In the genomic region with DNA sequence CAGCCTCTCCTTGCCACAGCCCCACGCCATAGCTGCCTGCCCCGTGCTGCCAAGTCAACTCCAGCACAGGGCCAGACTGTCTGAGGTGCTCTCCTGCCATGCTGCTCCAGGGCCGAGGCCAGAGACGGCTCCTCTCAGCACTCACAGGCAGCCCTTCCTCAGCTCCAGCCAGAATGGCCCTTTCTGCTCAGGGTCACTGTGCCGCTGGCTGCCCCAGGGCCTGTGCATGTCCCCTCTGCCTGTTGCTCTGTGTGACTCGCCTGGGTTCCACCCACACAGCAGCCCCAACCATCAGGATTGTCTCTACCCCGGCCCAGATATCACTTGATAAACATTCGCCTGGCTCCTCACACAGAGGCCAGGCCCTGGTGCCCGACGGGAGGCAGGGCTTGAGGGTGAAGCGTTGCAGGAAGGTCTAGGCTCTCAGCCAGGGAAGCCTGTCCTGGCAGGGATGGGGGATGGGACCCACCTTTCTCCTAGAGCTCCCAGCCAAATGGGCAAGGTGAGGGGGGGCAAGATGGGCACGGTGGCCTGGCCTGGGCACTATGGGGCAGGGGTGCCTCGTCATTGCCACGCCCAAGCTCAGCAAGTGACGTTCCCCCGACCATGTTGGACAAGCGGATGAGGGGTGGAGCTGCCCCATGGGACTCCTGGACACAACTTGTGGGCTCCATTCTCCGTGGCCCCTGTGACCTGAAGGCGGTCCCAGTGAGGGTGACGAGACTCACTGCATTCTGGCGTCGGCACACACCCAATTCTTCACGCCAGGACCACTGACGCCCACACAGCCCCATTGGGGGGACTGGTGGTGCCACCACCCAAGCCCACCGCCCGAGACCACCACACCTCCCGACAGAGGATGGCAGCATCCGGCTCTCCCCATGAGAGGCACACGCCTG, we compare ENCODE assay signal across 28 cellular contexts. TPM values are rescaled to one million over a fixed set of nuclear protein-coding genes. Genes with fewer than 3 reads are reported as not detected.
DNase-seq lines count a peak whose midpoint lies in the region; ATAC-seq, FAIRE-seq and TF ChIP-seq lines count a peak whose summit lies in the region.
"Had no signal": no experiment of that assay in that cellular context is flagged by ENCODE, and none has a peak within 500 bp of the region (broad histone marks: within the 10 kb centered on the region; RNA-seq: fewer than 3 reads in every experiment).

No MANE protein-coding gene starts in this region.

- no peaks in the 10 kb centered on the region for H3K27me3 Mint-ChIP-seq in activated naive CD8-positive, alpha-beta T cell treated with anti-CD3 and anti-CD28 coated beads, Interleukin-2, amount 50 U/mL, for 24 hours
- no peaks in the 10 kb centered on the region for H3K27me3 Mint-ChIP-seq in activated naive CD8-positive, alpha-beta T cell treated with anti-CD3 and anti-CD28 coated beads for 36 hours
- H3K27me3 Mint-ChIP-seq: activated CD4-positive, alpha-beta memory T cell treated with anti-CD3 and anti-CD28 coated beads for 36 hours had no signal

- H3K4me1 Mint-ChIP-seq in activated naive CD8-positive, alpha-beta T cell treated with anti-CD3 and anti-CD28 coated beads, Interleukin-2, amount 50 U/mL, for 24 hours: no peaks in the 10 kb centered on the region
- peaks cover 2% of the 10 kb centered on the region for H3K4me1 Mint-ChIP-seq in activated naive CD8-positive, alpha-beta T cell treated with anti-CD3 and anti-CD28 coated beads for 36 hours

- no peak overlapping the region for H2BK120ac ChIP-seq in H1 (replicated peaks; ENCODE audit: low read depth, low read length)
- no peak overlapping the region for H2BK120ac ChIP-seq in mesenchymal stem cell (ENCODE audit: low read depth, low read length)

- no peak overlapping the region for H2BK15ac ChIP-seq in H1 (ENCODE audit: low read length)
- no peak overlapping the region for H2BK15ac ChIP-seq in mesenchymal stem cell (ENCODE audit: low read depth, poor library complexity, severe bottlenecking)

- no peak for TF ChIP-seq EP300 in H1 (IDR thresholded peaks at IDR 0.05; ENCODE audit: borderline replicate concordance in 1 of 2, low read depth in 2 of 2, low read length in 2 of 2)

- no peak overlapping the region for H3K18ac ChIP-seq in H1 (ENCODE audit: extremely low read depth, low read length)
- H3K18ac ChIP-seq in mesenchymal stem cell (ENCODE audit: low read depth in 1 of 2, low read length in 2 of 2): no peak overlapping the region

- no peak overlapping the region for H3K14ac ChIP-seq in H1 (ENCODE audit: insufficient read length)
- peak overlapping the region in 1 of 2 experiments; percentile 13 for H3K14ac ChIP-seq in mesenchymal stem cell (ENCODE audit: low read length in 2 of 2)

- TF ChIP-seq CTCF in H1 (IDR thresholded peaks at IDR 0.05; ENCODE audit: control extremely low read depth in 1 of 3, insufficient read depth in 1 of 3, low read depth in 1 of 3, low read length in 3 of 3) (no peak), thyroid gland (IDR thresholded peaks at IDR 0.05) (no peak)

- no peaks in the 10 kb centered on the region for H3K79me2 ChIP-seq in H1 (ENCODE audit: control insufficient read depth in 1 of 2, insufficient read depth in 2 of 2, low read length in 2 of 2)

- H3K36me3 ChIP-seq in H1 (ENCODE audit: control insufficient read depth in 2 of 4, insufficient read depth in 4 of 4, low read length in 3 of 4) (no peaks in the 10 kb centered on the region; a peak in 2 of 8 replicates), mesenchymal stem cell (ENCODE audit: control insufficient read depth in 1 of 2, insufficient read depth in 2 of 2, low read depth in 1 of 2, low read length in 2 of 2) (peaks cover 55 to 75% of the 10 kb centered on the region in 2 experiments), thyroid gland (peaks cover 11 to 16% of the 10 kb centered on the region in 2 donors)
- H3K36me3 ChIP-seq: MG63 had no signal

- no peaks in the 10 kb centered on the region for H3K9me3 Mint-ChIP-seq in activated naive CD8-positive, alpha-beta T cell treated with anti-CD3 and anti-CD28 coated beads, Interleukin-2, amount 50 U/mL, for 24 hours
- no peaks in the 10 kb centered on the region for H3K9me3 Mint-ChIP-seq in activated naive CD8-positive, alpha-beta T cell treated with anti-CD3 and anti-CD28 coated beads for 36 hours
- H3K9me3 Mint-ChIP-seq: activated CD4-positive, alpha-beta memory T cell treated with anti-CD3 and anti-CD28 coated beads for 36 hours; T-helper 2 cell treated with Interferon-gamma antibody and Interleukin-4, amounts not matched to agents 5 μg/mL and 100 μg/mL, for 36 hours had no signal

- H3K79me1 ChIP-seq in H1 (ENCODE audit: low read depth, low read length) (no peaks in the 10 kb centered on the region), mesenchymal stem cell (replicated peaks; ENCODE audit: low read length, poor library complexity, severe bottlenecking) (peaks cover 4% of the 10 kb centered on the region)

- H3K27ac ChIP-seq in H1 (ENCODE audit: low read depth, low read length) (no peak overlapping the region), mesenchymal stem cell (ENCODE audit: low read length, poor library complexity, severe bottlenecking) (no peak overlapping the region), thyroid gland (peak overlapping the region in 2 of 3 donors; percentile 47 to 50)
- H3K27ac ChIP-seq: 22Rv1, dorsolateral prefrontal cortex had no signal

- no peak for TF ChIP-seq RAD21 in H1 (IDR thresholded peaks at IDR 0.05 in 1 of 2, conservative IDR thresholded peaks at IDR 0.05 in 1 of 2; ENCODE audit: low read depth in 2 of 2, low read length in 2 of 2)

- no peak overlapping the region for H3K4ac ChIP-seq in H1 (replicated peaks; ENCODE audit: insufficient read length, low read depth, low read length)
- no peak overlapping the region for H3K4ac ChIP-seq in mesenchymal stem cell (ENCODE audit: low read depth in 1 of 2, low read length in 2 of 2)

- peaks cover 2% of the 10 kb centered on the region; the same call in 1 of the 2 replicates for H3K23me2 ChIP-seq in H1 (ENCODE audit: low read depth, low read length)

- H4K91ac ChIP-seq in H1 (replicated peaks; ENCODE audit: insufficient read length, low read length) (no peak overlapping the region), mesenchymal stem cell (ENCODE audit: low read length) (peak overlapping the region; percentile 31)

- H4K8ac ChIP-seq in H1 (ENCODE audit: extremely low read depth, insufficient read depth, low read length) (peak overlapping the region; percentile 46; the same call in 1 of the 2 replicates), mesenchymal stem cell (ENCODE audit: low read length) (no peak overlapping the region)

- H3K9me3 ChIP-seq in H1 (ENCODE audit: insufficient read depth in 2 of 2, low read depth in 1 of 2, low read length in 1 of 2) (no peaks in the 10 kb centered on the region), mesenchymal stem cell (ENCODE audit: control insufficient read depth, low read length) (no peaks in the 10 kb centered on the region), thyroid gland (no peaks in the 10 kb centered on the region)
- H3K9me3 ChIP-seq: esophagus muscularis mucosa, MG63 had no signal

- no peak overlapping the region for H3K4me3 Mint-ChIP-seq in activated naive CD8-positive, alpha-beta T cell treated with anti-CD3 and anti-CD28 coated beads, Interleukin-2, amount 50 U/mL, for 24 hours
- no peak overlapping the region for H3K4me3 Mint-ChIP-seq in activated naive CD8-positive, alpha-beta T cell treated with anti-CD3 and anti-CD28 coated beads for 36 hours
- H3K4me3 Mint-ChIP-seq: activated CD4-positive, alpha-beta memory T cell treated with anti-CD3 and anti-CD28 coated beads for 36 hours; activated T-cell treated with anti-CD3 and anti-CD28 coated beads, Interleukin-2, amount 50 U/mL, for 72 hours; T-helper 2 cell treated with Interferon-gamma antibody and Interleukin-4, amounts not matched to agents 5 μg/mL and 100 μg/mL, for 36 hours had no signal

- H3K27ac Mint-ChIP-seq in activated naive CD8-positive, alpha-beta T cell treated with anti-CD3 and anti-CD28 coated beads, Interleukin-2, amount 50 U/mL, for 24 hours: no peak overlapping the region
- no peak overlapping the region for H3K27ac Mint-ChIP-seq in activated naive CD8-positive, alpha-beta T cell treated with anti-CD3 and anti-CD28 coated beads for 36 hours
- H3K27ac Mint-ChIP-seq: activated CD4-positive, alpha-beta memory T cell treated with anti-CD3 and anti-CD28 coated beads for 36 hours; activated T-cell treated with anti-CD3 and anti-CD28 coated beads, Interleukin-2, amount 50 U/mL, for 72 hours; T-helper 2 cell treated with Interferon-gamma antibody and Interleukin-4, amounts not matched to agents 5 μg/mL and 100 μg/mL, for 36 hours had no signal

- no peak overlapping the region for H3K4me3 ChIP-seq in H1 (ENCODE audit: extremely low read depth in 1 of 4, insufficient read depth in 2 of 4, low read depth in 3 of 4, low read length in 4 of 4)
- no peak overlapping the region for H3K4me3 ChIP-seq in mesenchymal stem cell (ENCODE audit: insufficient read depth in 1 of 2, low read depth in 1 of 2, low read length in 2 of 2)
- H3K4me3 ChIP-seq in thyroid gland (replicated peaks in 1 of 3): no peak overlapping the region
- H3K4me3 ChIP-seq: dorsolateral prefrontal cortex, esophagus muscularis mucosa, MG63 had no signal

- H3K4me1 ChIP-seq in H1 (replicated peaks in 1 of 4; ENCODE audit: control insufficient read depth in 3 of 4, insufficient read depth in 4 of 4, low read length in 3 of 4): no peaks in the 10 kb centered on the region
- H3K4me1 ChIP-seq in mesenchymal stem cell (ENCODE audit: control insufficient read depth, insufficient read depth, low read depth, low read length): peaks cover 20% of the 10 kb centered on the region
- peaks cover 27 to 41% of the 10 kb centered on the region in 2 donors for H3K4me1 ChIP-seq in thyroid gland

- FAIRE-seq in H1 (lab: Jason Lieb, UNC): no peak
- FAIRE-seq: endometrium, HTR-8/SVneo had no signal

- no peak overlapping the region for H3K56ac ChIP-seq in H1 (replicated peaks; ENCODE audit: insufficient read length, low read depth, low read length)

- H2BK12ac ChIP-seq in H1 (ENCODE audit: low read depth, low read length): no peak overlapping the region
- peak overlapping the region in 1 of 2 experiments; percentile 14 for H2BK12ac ChIP-seq in mesenchymal stem cell (ENCODE audit: low read length in 2 of 2)

- ATAC-seq in activated naive CD8-positive, alpha-beta T cell treated with anti-CD3 and anti-CD28 coated beads, Interleukin-2, amount 50 U/mL, for 24 hours: peak; percentile 17
- ATAC-seq: activated T-cell treated with anti-CD3 and anti-CD28 coated beads, Interleukin-2, amount 50 U/mL, for 72 hours had no signal

- no peak overlapping the region for H3K23ac ChIP-seq in H1 (ENCODE audit: insufficient read length)
- no peak overlapping the region for H3K23ac ChIP-seq in mesenchymal stem cell (ENCODE audit: low read length in 2 of 2)

- POLR2A ChIA-PET in H1 (lab: Charles Lee; ENCODE audit: partially characterized antibody): no interaction called here

- H2BK20ac ChIP-seq in H1 (ENCODE audit: low read length): no peak overlapping the region

- no peak for DNase-seq in activated naive CD8-positive, alpha-beta T cell treated with anti-CD3 and anti-CD28 coated beads, Interleukin-2, amount 50 U/mL, for 24 hours
- DNase-seq in activated naive CD8-positive, alpha-beta T cell treated with anti-CD3 and anti-CD28 coated beads for 36 hours: no peak
- DNase-seq in H1 (ENCODE audit: low read depth in 1 of 2, low spot score in 2 of 2) (no peak), mesenchymal stem cell (no peak), thyroid gland (peak; percentile 83 to 91), HK-2 (ENCODE audit: unreplicated experiment) (no peak), NCI-H1105 (lab: John Stamatoyannopoulos, UW) (no peak)
- DNase-seq in activated naive CD4-positive, alpha-beta T cell treated with Interleukin-2 at 50 U/mL for 16 hours: no peak
- DNase-seq: activated CD4-positive, alpha-beta memory T cell treated with anti-CD3 and anti-CD28 coated beads for 36 hours; activated CD4-positive, alpha-beta T cell treated with anti-CD3 and anti-CD28 coated beads for 1 hour; activated T-cell treated with anti-CD3 and anti-CD28 coated beads, Interleukin-2, amount 50 U/mL, for 72 hours; Calu3; DND-41; foreskin fibroblast; KG1; kidney glomerular epithelial cell; MG63; NCI-H2029; NCI-H526; OCI-M1; SHP77; stimulated activated CD4-positive, alpha-beta T cell treated with anti-CD3 and anti-CD28 coated beads, Interleukin-4, amount 100 ng/mL, for 1 hour had no signal

- intact Hi-C loops in thyroid gland (cut with DNase I): no loop called here

- H3K4me2 ChIP-seq in H1 (ENCODE audit: insufficient read depth in 1 of 2, low read depth in 2 of 2, low read length in 2 of 2) (no peak overlapping the region), mesenchymal stem cell (ENCODE audit: low read length, poor library complexity, severe bottlenecking) (no peak overlapping the region)

- H4K5ac ChIP-seq in H1 (ENCODE audit: insufficient read length, low read depth, low read length): no peak overlapping the region

- 90% methylated on average over 29 of the region's 29 CpGs; no CpG with 5 or more reads in 1 of the 2 experiments for whole genome bisulfite sequencing in H1 (ENCODE audit: extremely low coverage in 1 of 2, insufficient coverage in 1 of 2, insufficient read length in 1 of 2, insufficient replicate concordance in 2 of 2, low coverage in 1 of 2, low lambda C conversion rate in 2 of 2, missing lambda C conversion rate in 1 of 2), 2 experiments
- WGBS in mesenchymal stem cell: 96% methylated on average over 28 of the region's 29 CpGs
- WGBS in thyroid gland, 2 donors: 79 to 87% methylated on average over 17 to 22 of the region's 29 CpGs

- no peak overlapping the region; the same call in 1 of the 2 replicates for H2BK5ac ChIP-seq in H1 (ENCODE audit: low read depth, low read length)
- H2BK5ac ChIP-seq in mesenchymal stem cell (ENCODE audit: low read depth, low read length, poor library complexity, severe bottlenecking): no peak overlapping the region

- TF ChIP-seq POLR2A in H1 (IDR thresholded peaks at IDR 0.05; ENCODE audit: control extremely low read depth in 1 of 2, low read depth in 2 of 2, low read length in 2 of 2) (no peak), thyroid gland (IDR thresholded peaks at IDR 0.05) (no peak)

- peaks cover 0 to 9% of the 10 kb centered on the region in 2 experiments for H4K20me1 ChIP-seq in H1 (replicated peaks in 1 of 2; ENCODE audit: control insufficient read depth in 1 of 2, insufficient read depth in 2 of 2, low read length in 2 of 2)

- no peak overlapping the region for H3K9ac ChIP-seq in H1 (replicated peaks in 1 of 4; ENCODE audit: extremely low read depth in 1 of 4, low read depth in 3 of 4, low read length in 3 of 4)
- H3K9ac ChIP-seq in mesenchymal stem cell (ENCODE audit: low read length): no peak overlapping the region

- no peaks in the 10 kb centered on the region for H3K27me3 ChIP-seq in H1 (replicated peaks in 1 of 4; ENCODE audit: control insufficient read depth in 3 of 4, extremely low read depth in 1 of 4, insufficient read depth in 3 of 4, low read length in 3 of 4)
- no peaks in the 10 kb centered on the region for H3K27me3 ChIP-seq in mesenchymal stem cell (ENCODE audit: control insufficient read depth in 1 of 2, insufficient read depth in 1 of 2, low read length in 2 of 2)
- no peaks in the 10 kb centered on the region for H3K27me3 ChIP-seq in thyroid gland
- H3K27me3 ChIP-seq: dorsolateral prefrontal cortex, esophagus muscularis mucosa, MG63 had no signal

- CTCF ChIA-PET in H1 (lab: Charles Lee; ENCODE audit: partially characterized antibody): interaction anchor here (1.9 kb wide), 1 partner anchor 18 kb away, joined by 8 read pairs; no protein-coding TSS in a partner anchor

- H2AK5ac ChIP-seq in H1 (ENCODE audit: low read depth, low read length) (no peak overlapping the region), mesenchymal stem cell (ENCODE audit: low read length, severe bottlenecking) (no peak overlapping the region)

- peaks cover 14% of the 10 kb centered on the region for H3K36me3 Mint-ChIP-seq in activated naive CD8-positive, alpha-beta T cell treated with anti-CD3 and anti-CD28 coated beads, Interleukin-2, amount 50 U/mL, for 24 hours (ENCODE audit: low read depth)
- H3K36me3 Mint-ChIP-seq in activated naive CD8-positive, alpha-beta T cell treated with anti-CD3 and anti-CD28 coated beads for 36 hours: peaks cover 3% of the 10 kb centered on the region

- H2AFZ ChIP-seq in H1 (ENCODE audit: low read length) (no peak overlapping the region), mesenchymal stem cell (ENCODE audit: low read depth, low read length) (no peak overlapping the region)

RNA-seq across cellular contexts. Expression of a gene that starts 27.4 kb away (rescaled TPM):
- 10 to 100 TPM; 33.9 to 35.2 TPM for total RNA-seq in activated naive CD8-positive, alpha-beta T cell treated with anti-CD3 and anti-CD28 coated beads for 36 hours
- total RNA-seq in H1 (2021; fragmentation: NEBNext Ultra II Directional; extraction: Animal tissue kit (Norgen Biotek cat#: 25700)): 10.2 and 11.6 TPM in 2 replicates
- polyA plus RNA-seq in H1 (2011; rRNA removed): 9.8 and 10.1 TPM in 2 replicates
- polyA plus RNA-seq in H1 (2011; cell fraction: cytosol; rRNA removed): 9.4 TPM
- 16.1 TPM for polyA plus RNA-seq in H1 (2011; cell fraction: nucleus; rRNA removed)
- 7.2 to 14.6 TPM (median 12.4 TPM) in 4 replicates for polyA plus RNA-seq in H1 (2012, experiment 1 of 2)
- polyA plus RNA-seq in H1 (2012, experiment 2 of 2): 13.7 TPM
- 8.8 TPM for polyA plus RNA-seq in H1 (2013, experiment 1 of 2)
- 8.2 TPM for polyA plus RNA-seq in H1 (2013, experiment 2 of 2)
- 5.8 and 7.9 TPM in 2 replicates for polyA minus RNA-seq in H1 (2011; rRNA and poly(A)+ RNA removed)
- polyA minus RNA-seq in H1 (2011; cell fraction: cytosol; rRNA and poly(A)+ RNA removed): 5.8 TPM
- 4.4 TPM for polyA minus RNA-seq in H1 (2011; cell fraction: nucleus; rRNA and poly(A)+ RNA removed)
- polyA plus RNA-seq in mesenchymal stem cell (2013, experiment 1 of 2): 21.9 TPM
- 23.4 TPM for polyA plus RNA-seq in mesenchymal stem cell (2013, experiment 2 of 2)
- total RNA-seq in thyroid gland: 10 to 100 TPM; 35.9 to 58.2 (median 44.2) TPM

RNA-seq across cellular contexts. Expression of a gene that starts 39.8 kb away (rescaled TPM):
- total RNA-seq in activated naive CD8-positive, alpha-beta T cell treated with anti-CD3 and anti-CD28 coated beads for 36 hours: 1 to 10 TPM; 8.6 to 9.1 TPM
- 33.3 and 33.6 TPM in 2 replicates for total RNA-seq in H1 (2021; fragmentation: NEBNext Ultra II Directional; extraction: Animal tissue kit (Norgen Biotek cat#: 25700))
- 25.5 and 40.3 TPM in 2 replicates for polyA plus RNA-seq in H1 (2011; rRNA removed)
- polyA plus RNA-seq in H1 (2011; cell fraction: cytosol; rRNA removed): 35.2 TPM
- 49.1 TPM for polyA plus RNA-seq in H1 (2011; cell fraction: nucleus; rRNA removed)
- 28.3 to 44.3 TPM (median 38.0 TPM) in 4 replicates for polyA plus RNA-seq in H1 (2012, experiment 1 of 2)
- 26.9 TPM for polyA plus RNA-seq in H1 (2012, experiment 2 of 2)
- polyA plus RNA-seq in H1 (2013, experiment 1 of 2): 21.1 TPM
- 19.1 TPM for polyA plus RNA-seq in H1 (2013, experiment 2 of 2)
- polyA minus RNA-seq in H1 (2011; rRNA and poly(A)+ RNA removed): 3.2 and 4.2 TPM in 2 replicates
- 13.7 TPM for polyA minus RNA-seq in H1 (2011; cell fraction: cytosol; rRNA and poly(A)+ RNA removed)
- polyA minus RNA-seq in H1 (2011; cell fraction: nucleus; rRNA and poly(A)+ RNA removed): 12.6 TPM
- polyA plus RNA-seq in mesenchymal stem cell (2013, experiment 1 of 2): 18.8 TPM
- 21.0 TPM for polyA plus RNA-seq in mesenchymal stem cell (2013, experiment 2 of 2)
- total RNA-seq in thyroid gland: 10 to 100 TPM; 15.2 to 29.1 (median 20.1) TPM

RNA-seq across cellular contexts. Expression of a gene that starts 52.4 kb away (rescaled TPM):
- 1 to 10 TPM; 2.3 to 2.5 TPM for total RNA-seq in activated naive CD8-positive, alpha-beta T cell treated with anti-CD3 and anti-CD28 coated beads for 36 hours
- 6.2 and 8.9 TPM in 2 replicates for total RNA-seq in H1 (2021; fragmentation: NEBNext Ultra II Directional; extraction: Animal tissue kit (Norgen Biotek cat#: 25700))
- polyA plus RNA-seq in H1 (2011; rRNA removed): 2.8 and 4.8 TPM in 2 replicates
- polyA plus RNA-seq in H1 (2011; cell fraction: cytosol; rRNA removed): 6.5 TPM
- polyA plus RNA-seq in H1 (2011; cell fraction: nucleus; rRNA removed): 27.2 TPM
- polyA plus RNA-seq in H1 (2012, experiment 1 of 2): 5.4 to 9.8 TPM (median 7.3 TPM) in 4 replicates
- polyA plus RNA-seq in H1 (2012, experiment 2 of 2): 4.8 TPM
- polyA plus RNA-seq in H1 (2013, experiment 1 of 2): 4.2 TPM
- polyA plus RNA-seq in H1 (2013, experiment 2 of 2): 4.1 TPM
- polyA minus RNA-seq in H1 (2011; rRNA and poly(A)+ RNA removed): 3.4 and 4.7 TPM in 2 replicates
- polyA minus RNA-seq in H1 (2011; cell fraction: cytosol; rRNA and poly(A)+ RNA removed): 2.9 TPM
- 5.7 TPM for polyA minus RNA-seq in H1 (2011; cell fraction: nucleus; rRNA and poly(A)+ RNA removed)
- 0.94 TPM for polyA plus RNA-seq in mesenchymal stem cell (2013, experiment 1 of 2)
- 0.81 TPM for polyA plus RNA-seq in mesenchymal stem cell (2013, experiment 2 of 2)
- total RNA-seq in thyroid gland: 10 to 100 TPM in 1 of 4 donors, 1 to 10 TPM in 3; 3.9 to 10.7 (median 5.2) TPM

Comparison
In these comparisons a context has a peak if more than half of its experiments do, and no peak if none do; other contexts are left out.
1. DNase-seq: peak in thyroid gland (2 of 2); none in activated naive CD8-positive, alpha-beta T cell treated with anti-CD3 and anti-CD28 coated beads, Interleukin-2, amount 50 U/mL, for 24 hours (single experiment), activated naive CD8-positive, alpha-beta T cell treated with anti-CD3 and anti-CD28 coated beads for 36 hours (single experiment), H1 (0 of 2), mesenchymal stem cell (single experiment), HK-2 (single experiment), NCI-H1105 (single experiment) and activated naive CD4-positive, alpha-beta T cell treated with Interleukin-2 at 50 U/mL for 16 hours (single experiment).
2. H3K27ac ChIP-seq: peak in thyroid gland (2 of 3); none in H1 (single experiment) and mesenchymal stem cell (single experiment).